ENCODE assay signal across 13 cellular contexts in the genomic region with DNA sequence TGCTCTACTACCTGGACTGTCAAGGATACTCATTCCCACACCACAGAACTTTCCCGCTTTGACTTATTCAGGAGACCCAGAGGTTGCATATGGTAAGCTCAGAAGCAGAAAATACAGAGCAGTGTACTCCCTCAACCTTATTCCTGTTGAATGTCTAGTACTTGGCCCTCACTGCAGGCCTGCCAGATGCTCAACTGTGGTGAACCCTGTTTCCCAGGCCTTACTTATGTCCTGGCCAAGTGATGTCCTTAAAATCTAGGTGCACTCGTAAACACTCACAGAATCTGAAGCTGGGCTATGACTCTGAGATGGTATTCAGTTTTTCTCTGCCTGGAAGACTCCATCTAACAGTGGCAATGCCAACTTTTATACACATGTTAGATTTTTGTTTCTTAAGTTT. TPM values are rescaled to one million over a fixed set of nuclear protein-coding genes. Genes with fewer than 3 reads are reported as not detected.
DNase-seq lines count a peak whose midpoint lies in the region; ATAC-seq and TF ChIP-seq lines count a peak whose summit lies in the region.
"Had no signal": no experiment of that assay in that cellular context is flagged by ENCODE, and none has a peak within 500 bp of the region (broad histone marks: within the 10 kb centered on the region; RNA-seq: fewer than 3 reads in every experiment).

No MANE protein-coding gene starts in this region.

- POLR2A ChIA-PET in activated CD4-positive, alpha-beta memory T cell treated with anti-CD3 and anti-CD28 coated beads, Interleukin-2, amount 10 ng/mL, durations not matched to agents 7 days and 5 days (lab: Charles Lee) = interaction anchor here (1.2 to 3.5 kb wide), 11 partner anchors 9 to 370 kb away, joined by 3 to 46 read pairs (median 5); partner anchors contain the start of genes DIAPH1, FCHSD1, HDAC3 and RELL2
- POLR2A ChIA-PET in GM10248 (lab: Yijun Ruan, JAX) = no interaction called here

- intact Hi-C loops in CD14-positive monocyte (cut with micrococcal nuclease) (no loop called here), lower lobe of right lung (cut with DNase I) (no loop called here)

- no peak overlapping the region for H3K4me3 ChIP-seq in lower lobe of right lung

- CTCF ChIA-PET in activated CD4-positive, alpha-beta memory T cell treated with anti-CD3 and anti-CD28 coated beads, Interleukin-2, amount 10 ng/mL, durations not matched to agents 7 days and 5 days (lab: Charles Lee) = interaction anchor here (1.1 to 14.6 kb wide), 9 partner anchors 12 to 372 kb away, joined by 3 to 198 read pairs (median 5); partner anchors contain the start of genes DIAPH1, HDAC3 and RELL2
- CTCF ChIA-PET in GM10248 (lab: Yijun Ruan, JAX) = interaction anchor here (0.9 to 15.2 kb wide), 18 partner anchors 11 to 1197 kb away, joined by 3 to 288 read pairs (median 3); partner anchors contain the start of genes ANKHD1, DIAPH1, HDAC3 and PCDHGA11

- H3K9me3 ChIP-seq in lower lobe of right lung = no peaks in the 10 kb centered on the region

- no peak overlapping the region for H3K27ac ChIP-seq in lower lobe of right lung

- no peak overlapping the region for H3K4me3 Mint-ChIP-seq in CD14-positive monocyte
- no peak overlapping the region for H3K4me3 Mint-ChIP-seq in activated CD4-positive, alpha-beta memory T cell treated with anti-CD3 and anti-CD28 coated beads, Interleukin-2, amount 10 ng/mL, durations not matched to agents 7 days and 5 days

- H3K27me3 Mint-ChIP-seq in CD14-positive monocyte (ENCODE audit: low read depth in 3 of 3) = no peaks in the 10 kb centered on the region
- H3K27me3 Mint-ChIP-seq in activated CD4-positive, alpha-beta memory T cell treated with anti-CD3 and anti-CD28 coated beads, Interleukin-2, amount 10 ng/mL, durations not matched to agents 7 days and 5 days = no peaks in the 10 kb centered on the region

- no peaks in the 10 kb centered on the region for H3K27me3 ChIP-seq in lower lobe of right lung (ENCODE audit: low read depth)

- H3K4me1 ChIP-seq in lower lobe of right lung = peaks cover 59% of the 10 kb centered on the region

- peaks cover 58% of the 10 kb centered on the region for H3K4me1 Mint-ChIP-seq in CD14-positive monocyte
- peaks cover 74% of the 10 kb centered on the region for H3K4me1 Mint-ChIP-seq in activated CD4-positive, alpha-beta memory T cell treated with anti-CD3 and anti-CD28 coated beads, Interleukin-2, amount 10 ng/mL, durations not matched to agents 7 days and 5 days

- DNase-seq in CD14-positive monocyte (ENCODE audit: low spot score) = no peak
- DNase-seq in DMS 273 (lab: John Stamatoyannopoulos, UW; ENCODE audit: unreplicated experiment) = peak; percentile 86
- no peak for DNase-seq in activated CD4-positive, alpha-beta memory T cell treated with anti-CD3 and anti-CD28 coated beads, Interleukin-2, amount 10 ng/mL, durations not matched to agents 7 days and 5 days
- DNase-seq in left lobe of liver (ENCODE audit: low spot score) = no peak
- DNase-seq in GM10248 (ENCODE audit: extremely low spot score) = no peak
- no peak for DNase-seq in lower lobe of right lung
- DNase-seq in NCI-H2196 (lab: John Stamatoyannopoulos, UW; ENCODE audit: unreplicated experiment) = no peak
- DNase-seq: activated effector memory CD4-positive, alpha-beta T cell treated with Interleukin-2 at 50 U/mL for 16 hours; HCEC 1CT; left colon; MM.1S; NCI-H2081 treated with DMSO at 0.1 percent for 48 hours had no signal

- peaks cover 17% of the 10 kb centered on the region for H3K36me3 ChIP-seq in lower lobe of right lung

- ATAC-seq in left lobe of liver (peak; percentile 40), lower lobe of right lung (no peak)
- ATAC-seq: activated CD4-positive, CD25-positive, alpha-beta regulatory T cell treated with anti-CD3 and anti-CD28 coated beads, Interleukin-2, amount 50 U/mL, for 24 hours had no signal

- peaks cover 36 to 43% of the 10 kb centered on the region in 2 donors for H3K36me3 Mint-ChIP-seq in CD14-positive monocyte
- peaks cover 54% of the 10 kb centered on the region for H3K36me3 Mint-ChIP-seq in activated CD4-positive, alpha-beta memory T cell treated with anti-CD3 and anti-CD28 coated beads, Interleukin-2, amount 10 ng/mL, durations not matched to agents 7 days and 5 days (ENCODE audit: low read depth)

- H3K27ac Mint-ChIP-seq in CD14-positive monocyte = peak overlapping the region; percentile 83 to 94 (median 89)
- H3K27ac Mint-ChIP-seq in activated CD4-positive, alpha-beta memory T cell treated with anti-CD3 and anti-CD28 coated beads, Interleukin-2, amount 10 ng/mL, durations not matched to agents 7 days and 5 days = peak overlapping the region; percentile 33

- H3K9me3 Mint-ChIP-seq in CD14-positive monocyte = peaks cover 9 to 14% (median 10%) of the 10 kb centered on the region in 7 donors
- no peaks in the 10 kb centered on the region for H3K9me3 Mint-ChIP-seq in activated CD4-positive, alpha-beta memory T cell treated with anti-CD3 and anti-CD28 coated beads, Interleukin-2, amount 10 ng/mL, durations not matched to agents 7 days and 5 days

- TF ChIP-seq CTCF in CD14-positive monocyte (IDR thresholded peaks at IDR 0.05) = no peak
- no peak for TF ChIP-seq CTCF in GM10248 (IDR thresholded peaks at IDR 0.05; ENCODE audit: control extremely low read depth, extremely low read depth, low read depth, missing control alignments)
- TF ChIP-seq CTCF in lower lobe of right lung (IDR thresholded peaks at IDR 0.05) = no peak

RNA-seq across cellular contexts. Expression of gene DIAPH1, which starts 21.0 kb away (rescaled TPM):
- polyA plus RNA-seq in CD14-positive monocyte = 10 to 100 TPM; 60.2 to 98.6 TPM
- total RNA-seq in activated CD4-positive, alpha-beta memory T cell treated with anti-CD3 and anti-CD28 coated beads, Interleukin-2, amount 10 ng/mL, durations not matched to agents 7 days and 5 days = 100 to 1,000 TPM; 317 to 323 TPM
- total RNA-seq in left lobe of liver (120 TPM), lower lobe of right lung (118 TPM)

RNA-seq across cellular contexts. Expression of gene HDAC3, which starts 38.8 kb away (rescaled TPM):
- 10 to 100 TPM; 80.5 to 82.3 TPM for polyA plus RNA-seq in CD14-positive monocyte
- 10 to 100 TPM; 72.0 to 77.9 TPM for total RNA-seq in activated CD4-positive, alpha-beta memory T cell treated with anti-CD3 and anti-CD28 coated beads, Interleukin-2, amount 10 ng/mL, durations not matched to agents 7 days and 5 days
- total RNA-seq in left lobe of liver (28.7 TPM), lower lobe of right lung (45.8 TPM)

RNA-seq across cellular contexts. Expression of gene RELL2, which starts 39.0 kb away (rescaled TPM):
- polyA plus RNA-seq in CD14-positive monocyte = 1 to 10 TPM; 1.0 to 1.3 TPM
- 10 to 100 TPM; 18.8 to 19.4 TPM for total RNA-seq in activated CD4-positive, alpha-beta memory T cell treated with anti-CD3 and anti-CD28 coated beads, Interleukin-2, amount 10 ng/mL, durations not matched to agents 7 days and 5 days
- total RNA-seq in left lobe of liver (0.96 TPM), lower lobe of right lung (5.5 TPM)

RNA-seq across cellular contexts. Expression of gene FCHSD1, which starts 53.4 kb away (rescaled TPM):
- polyA plus RNA-seq in CD14-positive monocyte = 1 to 10 TPM; 3.0 to 3.4 TPM
- 10 to 100 TPM; 69.8 to 71.8 TPM for total RNA-seq in activated CD4-positive, alpha-beta memory T cell treated with anti-CD3 and anti-CD28 coated beads, Interleukin-2, amount 10 ng/mL, durations not matched to agents 7 days and 5 days
- total RNA-seq in left lobe of liver = 1.7 TPM
- 20.4 TPM for total RNA-seq in lower lobe of right lung
